Comparison of ENCODE assay signal across 8 cellular contexts in the genomic region with DNA sequence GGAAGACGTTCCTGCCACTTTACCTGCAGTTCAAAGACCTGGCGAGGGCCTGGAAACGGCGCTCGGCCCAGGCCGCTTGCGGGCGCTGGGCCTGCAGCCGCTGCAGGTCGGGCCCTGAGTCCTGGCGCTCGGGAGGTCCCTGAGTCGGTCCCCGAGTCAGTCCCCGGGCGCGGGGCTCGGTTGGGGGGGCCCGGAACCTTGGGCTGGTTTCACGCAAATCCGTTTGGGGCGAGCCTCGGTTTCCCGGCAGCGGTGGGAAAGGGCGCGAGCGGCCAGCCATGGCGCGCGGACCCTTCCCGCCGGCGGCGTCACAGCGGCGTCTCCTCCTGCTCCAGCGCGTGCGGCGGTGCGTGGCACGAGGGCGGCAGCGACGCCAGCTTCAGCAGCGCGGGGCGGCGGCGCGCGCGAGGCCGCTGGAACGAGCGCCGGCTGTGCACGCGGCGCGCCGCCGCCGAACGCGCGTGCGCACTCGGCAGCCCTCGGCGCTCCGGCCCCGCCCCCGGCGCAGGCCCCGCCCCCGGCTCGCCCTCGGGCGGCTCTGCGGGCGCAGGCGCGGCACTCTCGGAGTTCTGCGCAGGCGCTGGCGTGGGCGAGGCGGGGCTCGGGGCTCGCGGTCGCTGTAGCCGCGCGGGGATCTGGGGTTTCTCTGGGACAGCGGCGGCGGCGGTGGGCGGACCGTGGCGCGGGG.
DNase-seq lines count a peak whose midpoint lies in the region; ATAC-seq and TF ChIP-seq lines count a peak whose summit lies in the region.

No MANE protein-coding gene starts in this region.

- H2AFZ ChIP-seq in OCI-LY3 (ENCODE audit: low read depth, low read length), result peak overlapping the region; percentile 60; the same call in 1 of the 2 replicates

- TF ChIP-seq CTCF in OCI-LY3 (IDR thresholded peaks at IDR 0.05; ENCODE audit: low read depth, low read length), result no peak

- H3K4me1 ChIP-seq in HUES48 (ENCODE audit: control insufficient read depth, insufficient read depth, low read length) (peaks cover 4% of the 10 kb centered on the region; the same call in 1 of the 2 replicates), OCI-LY3 (ENCODE audit: low read length) (peaks cover 16% of the 10 kb centered on the region), mucosa of rectum (ENCODE audit: control insufficient read depth in 2 of 2, insufficient read depth in 2 of 2, low read length in 2 of 2) (peaks cover 16 to 24% of the 10 kb centered on the region in 2 donors)

- H3K27me3 ChIP-seq in HUES48 (ENCODE audit: control insufficient read depth, insufficient read depth, low read length) (peaks cover 36% of the 10 kb centered on the region), OCI-LY3 (ENCODE audit: low read depth, low read length) (no peaks in the 10 kb centered on the region), mucosa of rectum (ENCODE audit: control insufficient read depth in 2 of 2, insufficient read depth in 2 of 2, low read length in 2 of 2) (peaks cover 19 to 22% of the 10 kb centered on the region in 2 donors)

- H3K27ac ChIP-seq in HUES48 (ENCODE audit: low read depth, low read length), result peak overlapping the region; percentile 28
- H3K27ac ChIP-seq in OCI-LY3 (ENCODE audit: low read length), result peak overlapping the region; percentile 70
- H3K27ac ChIP-seq in mucosa of rectum (ENCODE audit: low read depth in 2 of 2, low read length in 2 of 2), result peak overlapping the region in 1 of 2 donors; percentile 58

- H3K9me3 ChIP-seq in HUES48 (ENCODE audit: control insufficient read depth, insufficient read depth, low read length) (no peaks in the 10 kb centered on the region), OCI-LY3 (ENCODE audit: insufficient read depth, low read length) (no peaks in the 10 kb centered on the region), mucosa of rectum (ENCODE audit: control insufficient read depth in 2 of 2, low read length in 2 of 2) (no peaks in the 10 kb centered on the region)

- peak overlapping the region; percentile 81 for H3K9ac ChIP-seq in HUES48 (ENCODE audit: low read depth, low read length)
- peak overlapping the region; percentile 98 for H3K9ac ChIP-seq in OCI-LY3 (ENCODE audit: low read length)
- peak overlapping the region; percentile 60 to 83 for H3K9ac ChIP-seq in mucosa of rectum (ENCODE audit: low read depth in 1 of 2, low read length in 2 of 2)

- DNase-seq in D341Med (ENCODE audit: low spot score) (peak; percentile 100), activated T-cell treated with anti-CD3 and anti-CD28 coated beads for 48 hours (ENCODE audit: low read depth) (peak; percentile 90), erythroblast (lab: John Stamatoyannopoulos, UW) (peak; percentile 91 to 94)
- peak; percentile 66 to 79 for DNase-seq in stimulated activated CD8-positive, alpha-beta memory T cell treated with anti-CD3 and anti-CD28 coated beads, Interleukin-4, amount 100 ng/mL, for 4 hours (ENCODE audit: low read depth in 2 of 2, low spot score in 1 of 2)

- H4K20me1 ChIP-seq in OCI-LY3 (ENCODE audit: insufficient read depth, low read length), result no peaks in the 10 kb centered on the region

- peaks cover 25% of the 10 kb centered on the region for H3K79me2 ChIP-seq in OCI-LY3 (ENCODE audit: low read length)

- H3K36me3 ChIP-seq in HUES48 (ENCODE audit: control insufficient read depth, insufficient read depth, low read length), result peaks cover 3% of the 10 kb centered on the region; the same call in 1 of the 2 replicates
- peaks cover 6% of the 10 kb centered on the region for H3K36me3 ChIP-seq in OCI-LY3 (replicated peaks; ENCODE audit: low read depth, low read length)
- H3K36me3 ChIP-seq in mucosa of rectum (ENCODE audit: control insufficient read depth in 2 of 2, insufficient read depth in 2 of 2, low read length in 2 of 2), result peaks cover 0 to 14% of the 10 kb centered on the region in 2 donors

- TF ChIP-seq POLR2A in erythroblast (IDR thresholded peaks at IDR 0.05; ENCODE audit: low read length), result peak; percentile 63

- ATAC-seq in GM21390 (IDR thresholded peaks at IDR 0.05; ENCODE audit: unreplicated experiment), result peak; percentile 61

- H3K4me2 ChIP-seq in OCI-LY3 (ENCODE audit: low read length), result peak overlapping the region; percentile 91

- peak overlapping the region; percentile 76 for H3K4me3 ChIP-seq in HUES48 (ENCODE audit: low read depth, low read length)
- H3K4me3 ChIP-seq in OCI-LY3 (ENCODE audit: low read length), result peak overlapping the region; percentile 97
- H3K4me3 ChIP-seq in mucosa of rectum (ENCODE audit: low read length in 2 of 2), result peak overlapping the region; percentile 73 to 79
